ENCODE assay signal across 17 cellular contexts in genomic region chr2:149383340-149383739, GRCh38. TPM values are rescaled to one million over a fixed set of nuclear protein-coding genes. Genes with fewer than 3 reads are reported as not detected.
DNase-seq lines count a peak whose midpoint lies in the region; FAIRE-seq and TF ChIP-seq lines count a peak whose summit lies in the region.
"Had no signal": no experiment of that assay in that cellular context is flagged by ENCODE, and none has a peak within 500 bp of the region (broad histone marks: within the 10 kb centered on the region; RNA-seq: fewer than 3 reads in every experiment).

No MANE protein-coding gene starts in this region.

- H3K36me3 ChIP-seq in bronchial epithelial cell (ENCODE audit: control insufficient read depth, insufficient read depth, low read length): no peaks in the 10 kb centered on the region

- H3K27ac Mint-ChIP-seq in activated naive CD4-positive, alpha-beta T cell treated with anti-CD3 and anti-CD28 coated beads for 36 hours: no peak overlapping the region
- H3K27ac Mint-ChIP-seq: activated CD8-positive, alpha-beta T cell treated with anti-CD3 and anti-CD28 coated beads for 36 hours; H9; naive thymus-derived CD8-positive, alpha-beta T cell; stimulated activated naive B cell treated with anti-CD40 and anti-IgM and Interleukin-4, amounts not matched to agents 10 μg/mL and 1 μg/mL and 100 μg/mL, for 72 hours had no signal

- in situ Hi-C loops in G401 (cut with HindIII; ENCODE audit: low sequenced_read_pairs): no loop called here

- H3K27ac ChIP-seq in AG04450 (ENCODE audit: low read depth, low read length): no peak overlapping the region

- CTCF ChIA-PET in AG04450 (lab: Charles Lee): no interaction called here
- CTCF ChIA-PET in activated naive CD4-positive, alpha-beta T cell treated with anti-CD3 and anti-CD28 coated beads for 36 hours (lab: Charles Lee): interaction anchor here (0.5 kb wide), 1 partner anchor 29 kb away, joined by 4 read pairs; no protein-coding TSS in a partner anchor

- TF ChIP-seq CTCF in AG04450 (IDR thresholded peaks at IDR 0.05; ENCODE audit: low read depth, low read length) (no peak), bronchial epithelial cell (IDR thresholded peaks at IDR 0.05; ENCODE audit: insufficient read depth, low read length, severe bottlenecking) (no peak)

- H3K27me3 ChIP-seq in AG04450 (ENCODE audit: control insufficient read depth, insufficient read depth, low read length) (no peaks in the 10 kb centered on the region), bronchial epithelial cell (ENCODE audit: control insufficient read depth, insufficient read depth, low read length) (no peaks in the 10 kb centered on the region)

- no peaks in the 10 kb centered on the region for H3K4me1 Mint-ChIP-seq in activated naive CD4-positive, alpha-beta T cell treated with anti-CD3 and anti-CD28 coated beads for 36 hours (ENCODE audit: low read depth)
- H3K4me1 Mint-ChIP-seq: naive thymus-derived CD8-positive, alpha-beta T cell; stimulated activated naive B cell treated with anti-CD40 and anti-IgM and Interleukin-4, amounts not matched to agents 10 μg/mL and 1 μg/mL and 100 μg/mL, for 72 hours had no signal

- no peaks in the 10 kb centered on the region for H3K36me3 Mint-ChIP-seq in activated naive CD4-positive, alpha-beta T cell treated with anti-CD3 and anti-CD28 coated beads for 36 hours (ENCODE audit: low read depth)
- H3K36me3 Mint-ChIP-seq: naive thymus-derived CD8-positive, alpha-beta T cell; stimulated activated naive B cell treated with anti-CD40 and anti-IgM and Interleukin-4, amounts not matched to agents 10 μg/mL and 1 μg/mL and 100 μg/mL, for 72 hours had no signal

- H3K27me3 Mint-ChIP-seq in activated naive CD4-positive, alpha-beta T cell treated with anti-CD3 and anti-CD28 coated beads for 36 hours (ENCODE audit: low read depth): peaks cover 5% of the 10 kb centered on the region

- no peaks in the 10 kb centered on the region for H3K9me3 ChIP-seq in AG04450 (ENCODE audit: control insufficient read depth, insufficient read depth, low read length)

- H3K4me3 Mint-ChIP-seq in activated naive CD4-positive, alpha-beta T cell treated with anti-CD3 and anti-CD28 coated beads for 36 hours: no peak overlapping the region
- H3K4me3 Mint-ChIP-seq: activated CD8-positive, alpha-beta T cell treated with anti-CD3 and anti-CD28 coated beads for 36 hours; H9; naive thymus-derived CD8-positive, alpha-beta T cell; stimulated activated naive B cell treated with anti-CD40 and anti-IgM and Interleukin-4, amounts not matched to agents 10 μg/mL and 1 μg/mL and 100 μg/mL, for 72 hours had no signal

- FAIRE-seq in bronchial epithelial cell (lab: Jason Lieb, UNC): no peak

- POLR2A ChIA-PET in AG04450 (lab: Yijun Ruan, JAX): no interaction called here

- peak; percentile 51 for DNase-seq in AG04450 (ENCODE audit: low read depth, low spot score)
- peak; percentile 91 for DNase-seq in HS-5 (ENCODE audit: low read depth)
- DNase-seq in bronchial epithelial cell (ENCODE audit: low read depth): peak; percentile 62
- peak; percentile 37 for DNase-seq in kidney tubule cell (ENCODE audit: low spot score)
- DNase-seq in G401 (ENCODE audit: low spot score): no peak
- no peak for DNase-seq in iPS-NIHi11 (ENCODE audit: low spot score)
- DNase-seq in activated naive CD4-positive, alpha-beta T cell treated with anti-CD3 and anti-CD28 coated beads for 36 hours: no peak
- DNase-seq in activated CD4-positive, CD25-positive, alpha-beta regulatory T cell (lab: John Stamatoyannopoulos, UW): no peak
- DNase-seq: activated CD8-positive, alpha-beta T cell treated with anti-CD3 and anti-CD28 coated beads for 36 hours; activated effector memory CD4-positive, alpha-beta T cell treated with Interleukin-2 at 50 U/mL for 16 hours; Calu3; H9; KBM-7; left ventricle myocardium superior; naive thymus-derived CD8-positive, alpha-beta T cell; right cardiac atrium; stimulated activated naive B cell treated with anti-CD40 and anti-IgM and Interleukin-4, amounts not matched to agents 10 μg/mL and 1 μg/mL and 100 μg/mL, for 72 hours had no signal

- intact Hi-C loops in activated naive CD4-positive, alpha-beta T cell treated with anti-CD3 and anti-CD28 coated beads for 36 hours (cut with micrococcal nuclease): no loop called here

- H3K4me3 ChIP-seq in AG04450 (ENCODE audit: low read depth, low read length): no peak overlapping the region
- no peak overlapping the region for H3K4me3 ChIP-seq in bronchial epithelial cell (ENCODE audit: low read depth, low read length)

- no peaks in the 10 kb centered on the region for H3K9me3 Mint-ChIP-seq in activated naive CD4-positive, alpha-beta T cell treated with anti-CD3 and anti-CD28 coated beads for 36 hours
- H3K9me3 Mint-ChIP-seq: activated CD8-positive, alpha-beta T cell treated with anti-CD3 and anti-CD28 coated beads for 36 hours; H9; stimulated activated naive B cell treated with anti-CD40 and anti-IgM and Interleukin-4, amounts not matched to agents 10 μg/mL and 1 μg/mL and 100 μg/mL, for 72 hours had no signal

RNA-seq across cellular contexts. Expression of gene LYPD6, which starts 53.0 kb away (rescaled TPM):
- polyA plus RNA-seq in AG04450 (2011; rRNA removed): 1.1 and 1.3 TPM in 2 replicates
- polyA minus RNA-seq in AG04450 (2011; rRNA and poly(A)+ RNA removed): 1.5 and 1.7 TPM in 2 replicates
- total RNA-seq in bronchial epithelial cell: 0.13 and 0.26 TPM in 2 replicates
- total RNA-seq in G401 (2014; rRNA removed; shearing (Covaris generic)): 10.7 and 13.4 TPM in 2 replicates
- total RNA-seq in activated naive CD4-positive, alpha-beta T cell treated with anti-CD3 and anti-CD28 coated beads for 36 hours: not detected
- total RNA-seq: activated CD8-positive, alpha-beta T cell treated with anti-CD3 and anti-CD28 coated beads for 36 hours; naive thymus-derived CD8-positive, alpha-beta T cell had no signal
- polyA plus RNA-seq: naive thymus-derived CD8-positive, alpha-beta T cell had no signal

Comparison
In these comparisons a context has a peak if more than half of its experiments do, and no peak if none do; other contexts are left out.
1. DNase-seq: peak in AG04450 (single experiment), HS-5 (single experiment), bronchial epithelial cell (single experiment) and kidney tubule cell (single experiment); none in G401 (single experiment), iPS-NIHi11 (single experiment), activated naive CD4-positive, alpha-beta T cell treated with anti-CD3 and anti-CD28 coated beads for 36 hours (single experiment) and activated CD4-positive, CD25-positive, alpha-beta regulatory T cell (0 of 4).